Comparison of ENCODE assay signal across 8 cellular contexts in genomic region chr7:94696981-94697670, GRCh38. TPM values are rescaled to one million over a fixed set of nuclear protein-coding genes. Genes with fewer than 3 reads are reported as not detected.
DNase-seq lines count a peak whose midpoint lies in the region; ATAC-seq and TF ChIP-seq lines count a peak whose summit lies in the region.

No MANE protein-coding gene starts in this region.

- no peaks in the 10 kb centered on the region for H3K4me1 Mint-ChIP-seq in CD14-positive monocyte

- no peak for TF ChIP-seq CTCF in CD14-positive monocyte (IDR thresholded peaks at IDR 0.05)

- no peaks in the 10 kb centered on the region for H3K36me3 Mint-ChIP-seq in CD14-positive monocyte

- peaks cover 0 to 5% (median 0%) of the 10 kb centered on the region in 7 donors for H3K9me3 Mint-ChIP-seq in CD14-positive monocyte

- no peak overlapping the region for H3K4me3 Mint-ChIP-seq in CD14-positive monocyte

- intact Hi-C loops in sciatic nerve (cut with DNase I), result no loop called here
- intact Hi-C loops in CD14-positive monocyte (cut with micrococcal nuclease), result no loop called here

- no peak overlapping the region for H3K27ac Mint-ChIP-seq in CD14-positive monocyte

- DNase-seq in RKO (ENCODE audit: low spot score) (peak; percentile 94), fibroblast of the conjunctiva (ENCODE audit: low read depth) (peak; percentile 95), sciatic nerve (ENCODE audit: low spot score) (peak; percentile 82), NCI-H526 (lab: John Stamatoyannopoulos, UW) (no peak), iPS-NIHi11 (ENCODE audit: low spot score) (no peak), CD14-positive monocyte (ENCODE audit: low spot score) (no peak)

- H3K27me3 Mint-ChIP-seq in CD14-positive monocyte (ENCODE audit: low read depth in 3 of 3), result peaks cover 0 to 2% (median 0%) of the 10 kb centered on the region in 3 donors

- ATAC-seq in GM18520 (IDR thresholded peaks at IDR 0.05; ENCODE audit: unreplicated experiment) (peak; percentile 67), sciatic nerve (peak; percentile 98), GM21825 (IDR thresholded peaks at IDR 0.05; ENCODE audit: unreplicated experiment) (no peak)

RNA-seq across cellular contexts. Expression of gene SGCE, which starts 41.2 kb away (rescaled TPM):
- total RNA-seq in sciatic nerve, result 132 TPM
- not detected for polyA plus RNA-seq in CD14-positive monocyte

Comparison
In these comparisons a context has a peak if more than half of its experiments do, and no peak if none do; other contexts are left out.
1. DNase-seq: peak in RKO (single experiment), fibroblast of the conjunctiva (single experiment) and sciatic nerve (single experiment); none in NCI-H526 (0 of 2), iPS-NIHi11 (single experiment) and CD14-positive monocyte (single experiment).